15 cellular contexts compared by ENCODE assay signal in genomic region chr20:24568842-24569241, GRCh38.
"Had no signal": no experiment of that assay in that cellular context is flagged by ENCODE, and none has a peak within 500 bp of the region (broad histone marks: within the 10 kb centered on the region; RNA-seq: fewer than 3 reads in every experiment).

No MANE protein-coding gene starts in this region.

- DNase-seq: dermis blood vessel endothelial cell; dorsolateral prefrontal cortex; effector CD4-positive, alpha-beta T cell; effector memory CD4-positive, alpha-beta T cell; foreskin keratinocyte; heart left ventricle; hypothalamus; immature natural killer cell; left cardiac atrium; left lung; left ventricle myocardium superior; lower lobe of right lung; mesenchymal stem cell; mucosa of descending colon had no signal

- ATAC-seq: foreskin keratinocyte, gastroesophageal sphincter, heart left ventricle, left cardiac atrium, left lung, left ventricle myocardium superior, lower lobe of right lung, mucosa of descending colon had no signal
